13 cellular contexts compared by ENCODE assay signal in the genomic region with DNA sequence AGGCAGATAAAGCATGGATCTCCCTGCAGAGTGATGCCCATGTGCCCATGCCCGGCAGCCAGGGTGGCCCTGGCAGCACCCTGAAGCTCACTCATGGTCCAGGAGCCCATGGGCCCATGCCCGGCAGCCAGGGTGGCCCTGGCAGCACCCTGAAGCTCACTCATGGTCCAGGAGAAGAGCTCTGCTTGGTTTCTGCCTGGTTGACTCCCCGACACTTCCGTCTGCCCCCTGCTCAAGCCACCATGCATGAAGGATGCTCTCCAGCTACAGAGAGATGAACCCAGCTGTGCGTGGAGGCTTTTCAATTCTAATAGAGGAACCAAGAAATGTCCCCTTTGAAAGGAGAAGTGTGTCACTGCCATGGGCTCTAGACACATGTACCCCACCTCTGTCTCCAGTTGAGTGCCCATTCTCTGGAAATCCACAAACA. TPM values are rescaled to one million over a fixed set of nuclear protein-coding genes. Genes with fewer than 3 reads are reported as not detected.
DNase-seq lines count a peak whose midpoint lies in the region; ATAC-seq and TF ChIP-seq lines count a peak whose summit lies in the region.
"Had no signal": no experiment of that assay in that cellular context is flagged by ENCODE, and none has a peak within 500 bp of the region (broad histone marks: within the 10 kb centered on the region; RNA-seq: fewer than 3 reads in every experiment).

No MANE protein-coding gene starts in this region.

- H3K9me3 ChIP-seq in Karpas-422 (ENCODE audit: low read length) (no peaks in the 10 kb centered on the region), A673 (ENCODE audit: low read depth, low read length, poor library complexity, severe bottlenecking) (no peaks in the 10 kb centered on the region)

- H3K9me2 ChIP-seq in Karpas-422 (replicated peaks; ENCODE audit: insufficient read depth, low read length) = no peaks in the 10 kb centered on the region

- peak overlapping the region; percentile 25 for H3K4me2 ChIP-seq in Karpas-422 (ENCODE audit: low read depth, low read length, poor library complexity, severe bottlenecking)

- TF ChIP-seq CTCF in GM10266 (IDR thresholded peaks at IDR 0.05; ENCODE audit: control insufficient read depth, insufficient read depth, low read depth, missing control alignments) (no peak), A673 (conservative IDR thresholded peaks at IDR 0.05; ENCODE audit: low read depth, low read length) (no peak)

- H3K9ac ChIP-seq in Karpas-422 (ENCODE audit: low read length) = peak overlapping the region; percentile 44

- no peaks in the 10 kb centered on the region for H3K79me2 ChIP-seq in Karpas-422 (ENCODE audit: low read length)

- DNase-seq in GM10266 (ENCODE audit: extremely low spot score) (peak; percentile 73), Karpas-422 (peak; percentile 91), hippocampal formation (lab: John Stamatoyannopoulos, UW) (no peak), 8988T (no peak), A673 (ENCODE audit: low spot score) (no peak)
- no peak for DNase-seq in stimulated activated naive CD4-positive, alpha-beta T cell (lab: John Stamatoyannopoulos, UW)
- DNase-seq: activated CD4-positive, CD25-positive, alpha-beta regulatory T cell treated with anti-CD3 and anti-CD28 coated beads, Interleukin-2, amount 50 U/mL, for 72 hours; activated naive CD4-positive, alpha-beta T cell treated with anti-CD3 and anti-CD28 coated beads, Interleukin-2, amount 10 ng/mL, durations not matched to agents 7 days and 5 days; mammary epithelial cell; NCI-H1694 treated with DMSO at 0.1 percent for 48 hours had no signal

- H3K4me3 ChIP-seq in Karpas-422 (ENCODE audit: low read length) (0 out of 2 replicates have a peak overlapping the region, but pooled peaks have one; percentile 22), A673 (ENCODE audit: low read depth, low read length, poor library complexity, severe bottlenecking) (no peak overlapping the region)

- H3K27ac ChIP-seq in Karpas-422 (ENCODE audit: low read length) (no peak overlapping the region), A673 (ENCODE audit: low read depth, low read length, poor library complexity, severe bottlenecking) (no peak overlapping the region)

- H2AFZ ChIP-seq in Karpas-422 (ENCODE audit: low read length) = 0 out of 2 replicates have a peak overlapping the region, but pooled peaks have one; percentile 59

- H3K4me1 ChIP-seq in Karpas-422 (ENCODE audit: low read length) (peaks cover 33% of the 10 kb centered on the region), A673 (ENCODE audit: insufficient read depth, low read length, poor library complexity, severe bottlenecking) (no peaks in the 10 kb centered on the region)

- POLR2A ChIA-PET in A673 (lab: Charles Lee; ENCODE audit: low non-redundant PET) = interaction anchor here (0.6 kb wide), 1 partner anchor 579 kb away, joined by 3 read pairs; no protein-coding TSS in a partner anchor

- H3K27me3 ChIP-seq in Karpas-422 (ENCODE audit: low read length) (no peaks in the 10 kb centered on the region), A673 (replicated peaks; ENCODE audit: insufficient read depth, low read depth, low read length, poor library complexity) (no peaks in the 10 kb centered on the region)

- H4K20me1 ChIP-seq in Karpas-422 (ENCODE audit: insufficient read depth, low read depth, low read length) = 0 out of 2 replicates have a peak, but pooled peaks cover 3% of the 10 kb centered on the region

- CTCF ChIA-PET in A673 (lab: Charles Lee) = interaction anchor here (0.9 kb wide), 1 partner anchor 327 kb away, joined by 5 read pairs; no protein-coding TSS in a partner anchor

- H3K36me3 ChIP-seq in Karpas-422 (ENCODE audit: insufficient read depth, low read length) (no peaks in the 10 kb centered on the region), A673 (ENCODE audit: insufficient read depth, low read length, poor library complexity, severe bottlenecking) (no peaks in the 10 kb centered on the region)

- intact Hi-C loops in A673 (cut with micrococcal nuclease; ENCODE audit: unreplicated experiment) = no loop called here

- ATAC-seq in GM19328 (IDR thresholded peaks at IDR 0.05; ENCODE audit: unreplicated experiment) (peak; percentile 66), HG02852 (IDR thresholded peaks at IDR 0.05; ENCODE audit: unreplicated experiment) (peak; percentile 68)

- BruUV-seq in A673 (replicated peaks; lab: Mats Ljungman, UMichigan) = no TSS peak

RNA-seq across cellular contexts. Expression of gene CCL17, which starts 8.7 kb away (rescaled TPM):
- total RNA-seq in Karpas-422 (2014; rRNA removed; shearing (Covaris generic); ENCODE audit: low replicate concordance) = not detected in 2 replicates
- not detected in 2 replicates for total RNA-seq in A673 (2021)
- total RNA-seq: mammary epithelial cell, renal cortical epithelial cell had no signal

RNA-seq across cellular contexts. Expression of gene CIAPIN1, which starts 33.9 kb away (rescaled TPM):
- 37.7 and 70.6 TPM in 2 replicates for total RNA-seq in Karpas-422 (2014; rRNA removed; shearing (Covaris generic); ENCODE audit: low replicate concordance)
- 95.1 and 96.9 TPM in 2 replicates for total RNA-seq in A673 (2021)

RNA-seq across cellular contexts. Expression of gene COQ9, which starts 34.0 kb away (rescaled TPM):
- 39.5 and 46.9 TPM in 2 replicates for total RNA-seq in Karpas-422 (2014; rRNA removed; shearing (Covaris generic); ENCODE audit: low replicate concordance)
- 65.6 and 69.7 TPM in 2 replicates for total RNA-seq in A673 (2021)

RNA-seq across cellular contexts. Expression of gene CX3CL1, which starts 41.0 kb away (rescaled TPM):
- not detected in 2 replicates for total RNA-seq in Karpas-422 (2014; rRNA removed; shearing (Covaris generic); ENCODE audit: low replicate concordance)
- 0.15 TPM in 1 of 2 replicates, not detected in the other for total RNA-seq in A673 (2021)

RNA-seq across cellular contexts. Expression of gene POLR2C, which starts 49.2 kb away (rescaled TPM):
- 75.5 and 87.6 TPM in 2 replicates for total RNA-seq in Karpas-422 (2014; rRNA removed; shearing (Covaris generic); ENCODE audit: low replicate concordance)
- 96.2 and 110 TPM in 2 replicates for total RNA-seq in A673 (2021)

Comparison
In these comparisons a context has a peak if more than half of its experiments do, and no peak if none do; other contexts are left out.
1. DNase-seq: peak in GM10266 (single experiment) and Karpas-422 (single experiment); none in hippocampal formation (0 of 2), 8988T (single experiment), stimulated activated naive CD4-positive, alpha-beta T cell (0 of 6) and A673 (single experiment).